18 cellular contexts compared by ENCODE assay signal in genomic region chr17:48642059-48642842, GRCh38. TPM values are rescaled to one million over a fixed set of nuclear protein-coding genes. Genes with fewer than 3 reads are reported as not detected.
DNase-seq lines count a peak whose midpoint lies in the region; TF ChIP-seq lines count a peak whose summit lies in the region.
"Had no signal": no experiment of that assay in that cellular context is flagged by ENCODE, and none has a peak within 500 bp of the region (broad histone marks: within the 10 kb centered on the region; RNA-seq: fewer than 3 reads in every experiment).

No MANE protein-coding gene starts in this region.

- H3K36me3 Mint-ChIP-seq in CD4-positive, alpha-beta memory T cell = no peaks in the 10 kb centered on the region

- H2BK120ac ChIP-seq in trophoblast cell (ENCODE audit: insufficient read depth, low read length, poor library complexity) = no peak overlapping the region

- peaks cover 2% of the 10 kb centered on the region for H3K79me1 ChIP-seq in trophoblast cell (ENCODE audit: low read length)

- no peak overlapping the region for H3K18ac ChIP-seq in trophoblast cell (ENCODE audit: low read length)

- no peaks in the 10 kb centered on the region for H3F3A ChIP-seq in Loucy (ENCODE audit: low read depth)

- H4K91ac ChIP-seq in trophoblast cell (ENCODE audit: low read depth, low read length) = no peak overlapping the region

- H4K8ac ChIP-seq in trophoblast cell (ENCODE audit: low read depth, low read length) = no peak overlapping the region

- peaks cover 49% of the 10 kb centered on the region for H4K20me1 ChIP-seq in Loucy (ENCODE audit: insufficient read depth, low read length, poor library complexity, severe bottlenecking)

- POLR2A ChIA-PET in CD4-positive, alpha-beta memory T cell (lab: Charles Lee; ENCODE audit: partially characterized antibody) = no interaction called here

- H4K12ac ChIP-seq in trophoblast cell (ENCODE audit: low read depth, low read length) = no peak overlapping the region

- peaks cover 73% of the 10 kb centered on the region for H3K4me1 ChIP-seq in Loucy (ENCODE audit: insufficient read depth, low read length, poor library complexity, severe bottlenecking)
- peaks cover 9 to 16% of the 10 kb centered on the region in 2 experiments for H3K4me1 ChIP-seq in trophoblast cell (ENCODE audit: control insufficient read depth in 1 of 2, insufficient read depth in 2 of 2, low read length in 2 of 2)
- H3K4me1 ChIP-seq in CD4-positive, alpha-beta memory T cell (ENCODE audit: insufficient read depth, low read length) = peaks cover 8% of the 10 kb centered on the region
- H3K4me1 ChIP-seq: uterus had no signal

- H3K14ac ChIP-seq in trophoblast cell (ENCODE audit: low read length) = no peak overlapping the region

- WGBS in trophoblast cell (ENCODE audit: extremely low coverage, insufficient coverage, insufficient read length) = no CpG with 5 or more reads among the region's 58 CpGs

- no peak overlapping the region for H3K23ac ChIP-seq in trophoblast cell (ENCODE audit: low read length)

- peaks cover 8 to 25% (median 13%) of the 10 kb centered on the region in 4 donors for H3K4me1 Mint-ChIP-seq in CD4-positive, alpha-beta memory T cell

- H3K36me3 ChIP-seq in Loucy (ENCODE audit: insufficient read depth, low read length) (no peaks in the 10 kb centered on the region), trophoblast cell (ENCODE audit: control insufficient read depth in 1 of 2, insufficient read depth in 2 of 2, low read length in 2 of 2) (no peaks in the 10 kb centered on the region)
- H3K36me3 ChIP-seq in CD4-positive, alpha-beta memory T cell (ENCODE audit: insufficient read depth, low read length) = no peaks in the 10 kb centered on the region
- H3K36me3 ChIP-seq: breast epithelium, uterus had no signal

- no peaks in the 10 kb centered on the region for H3K9me3 Mint-ChIP-seq in CD4-positive, alpha-beta memory T cell

- intact Hi-C loops in CD4-positive, alpha-beta memory T cell (cut with micrococcal nuclease) = no loop called here

- H3K27ac ChIP-seq in trophoblast cell (ENCODE audit: low read depth, low read length) = no peak overlapping the region
- no peak overlapping the region for H3K27ac ChIP-seq in CD4-positive, alpha-beta memory T cell (ENCODE audit: low read depth, low read length)
- no peak overlapping the region for H3K27ac ChIP-seq in substantia nigra (ENCODE audit: low read depth, low read length, poor library complexity, severe bottlenecking)
- H3K27ac ChIP-seq: breast epithelium, uterus had no signal

- H3K27me3 Mint-ChIP-seq in CD4-positive, alpha-beta memory T cell = peaks cover 68 to 73% of the 10 kb centered on the region in 2 donors

- H2AFZ ChIP-seq in Loucy (ENCODE audit: low read length) = no peak overlapping the region; the same call in 1 of the 2 replicates
- no peak overlapping the region for H2AFZ ChIP-seq in trophoblast cell (ENCODE audit: insufficient read depth, low read length, poor library complexity)

- DNase-seq in DMS153 treated with DMSO at 0.1 percent for 48 hours (lab: John Stamatoyannopoulos, UW; ENCODE audit: unreplicated experiment) (peak; percentile 67), iPS-NIHi11 (ENCODE audit: low spot score) (peak; percentile 66), trophoblast cell (no peak), cerebellar cortex (ENCODE audit: low spot score) (no peak), substantia nigra (lab: John Stamatoyannopoulos, UW) (no peak)
- no peak for DNase-seq in CD4-positive, alpha-beta memory T cell
- DNase-seq: activated naive CD4-positive, alpha-beta T cell; effector CD8-positive, alpha-beta T cell; Karpas-422; NCI-H2081; NK-92 treated with Interleukin-12 subunit alpha and Interleukin-12 subunit beta, amount 100 ng/mL, for 24 hours; SHP77; stimulated activated naive CD4-positive, alpha-beta T cell; uterus had no signal

- H3K4me3 ChIP-seq in Loucy (ENCODE audit: low read length, poor library complexity, severe bottlenecking) (peak overlapping the region; percentile 89), trophoblast cell (ENCODE audit: low read depth, low read length) (peak overlapping the region; percentile 64)
- no peak overlapping the region for H3K4me3 ChIP-seq in CD4-positive, alpha-beta memory T cell (ENCODE audit: low read length in 2 of 2)
- H3K4me3 ChIP-seq: uterus had no signal

- CTCF ChIA-PET in CD4-positive, alpha-beta memory T cell (lab: Charles Lee; ENCODE audit: partially characterized antibody) = no interaction called here

- peak overlapping the region; percentile 15 for H2BK12ac ChIP-seq in trophoblast cell (ENCODE audit: low read length)

- peaks cover 100% of the 10 kb centered on the region for H3K79me2 ChIP-seq in Loucy (ENCODE audit: insufficient read depth, low read length)
- H3K79me2 ChIP-seq in trophoblast cell (ENCODE audit: control insufficient read depth, insufficient read depth, low read length, poor library complexity) = no peaks in the 10 kb centered on the region

- no peaks in the 10 kb centered on the region for H3K9me2 ChIP-seq in Loucy (replicated peaks; ENCODE audit: low read depth, low read length)

- no peaks in the 10 kb centered on the region for H3K9me3 ChIP-seq in Loucy (ENCODE audit: insufficient read depth, low read depth, low read length)
- peaks cover 15% of the 10 kb centered on the region for H3K9me3 ChIP-seq in trophoblast cell (ENCODE audit: insufficient read depth, low read depth, low read length)
- no peaks in the 10 kb centered on the region for H3K9me3 ChIP-seq in CD4-positive, alpha-beta memory T cell (ENCODE audit: control insufficient read depth in 1 of 2, low read length in 2 of 2)
- H3K9me3 ChIP-seq: breast epithelium, uterus had no signal

- H2BK5ac ChIP-seq in trophoblast cell (ENCODE audit: low read depth, low read length, poor library complexity) = no peak overlapping the region

- peaks cover 32% of the 10 kb centered on the region for H3K27me3 ChIP-seq in Loucy (ENCODE audit: insufficient read depth, low read length, poor library complexity, severe bottlenecking)
- peaks cover 86% of the 10 kb centered on the region for H3K27me3 ChIP-seq in trophoblast cell (ENCODE audit: insufficient read depth, low read length)
- peaks cover 54% of the 10 kb centered on the region for H3K27me3 ChIP-seq in CD4-positive, alpha-beta memory T cell (ENCODE audit: insufficient read depth, low read length)

- H3K4ac ChIP-seq in trophoblast cell (ENCODE audit: low read depth, low read length) = no peak overlapping the region

- H3K9ac ChIP-seq in Loucy (ENCODE audit: low read depth, low read length, poor library complexity, severe bottlenecking) (peak overlapping the region; percentile 98), trophoblast cell (ENCODE audit: low read length) (no peak overlapping the region)

- H3K4me3 Mint-ChIP-seq in CD4-positive, alpha-beta memory T cell = peak overlapping the region in 3 of 8 donors; percentile 26 to 45 (median 29)

- peak overlapping the region; percentile 95 for H3K4me2 ChIP-seq in Loucy (ENCODE audit: low read depth, low read length, poor library complexity, severe bottlenecking)
- peak overlapping the region; percentile 19 for H3K4me2 ChIP-seq in trophoblast cell (ENCODE audit: low read length)

- TF ChIP-seq CTCF in Loucy (conservative IDR thresholded peaks at IDR 0.05; ENCODE audit: low read length) = 0 out of 2 replicates have a peak, but pooled peaks have one; percentile 12

- H3K27ac Mint-ChIP-seq in CD4-positive, alpha-beta memory T cell = peak overlapping the region in 1 of 7 donors; percentile 3

- H2AK5ac ChIP-seq in trophoblast cell (ENCODE audit: low read length) = no peak overlapping the region

RNA-seq across cellular contexts. Expression of gene HOXB9, which starts 16.1 kb away (rescaled TPM):
- polyA plus RNA-seq in trophoblast cell (2013) = 0.99 and 1.1 TPM in 2 replicates
- not detected for total RNA-seq in CD4-positive, alpha-beta memory T cell
- polyA plus RNA-seq in CD4-positive, alpha-beta memory T cell = not detected
- polyA plus RNA-seq: CD14-positive monocyte had no signal

RNA-seq across cellular contexts. Expression of gene HOXB8, which starts 27.2 kb away (rescaled TPM):
- 2.4 and 2.5 TPM in 2 replicates for polyA plus RNA-seq in trophoblast cell (2013)
- not detected for total RNA-seq in CD4-positive, alpha-beta memory T cell
- polyA plus RNA-seq in CD4-positive, alpha-beta memory T cell = not detected
- polyA plus RNA-seq: CD14-positive monocyte had no signal

RNA-seq across cellular contexts. Expression of gene HOXB7, which starts 31.4 kb away (rescaled TPM):
- 9.6 and 9.8 TPM in 2 replicates for polyA plus RNA-seq in trophoblast cell (2013)
- under 1 TPM in 1 of 2 experiments, not detected in 1; 0.25 TPM for total RNA-seq in CD4-positive, alpha-beta memory T cell
- polyA plus RNA-seq in CD4-positive, alpha-beta memory T cell = 1 to 10 TPM in 1 of 2 donors, under 1 TPM in 1; 0.23 to 1.3 TPM
- polyA plus RNA-seq: CD14-positive monocyte had no signal

RNA-seq across cellular contexts. Expression of gene HOXB6, which starts 37.5 kb away (rescaled TPM):
- polyA plus RNA-seq in trophoblast cell (2013) = 10.6 and 10.9 TPM in 2 replicates
- under 1 TPM in 1 of 2 experiments, not detected in 1; 0.38 TPM for total RNA-seq in CD4-positive, alpha-beta memory T cell
- polyA plus RNA-seq in CD4-positive, alpha-beta memory T cell = not detected
- polyA plus RNA-seq: CD14-positive monocyte had no signal

RNA-seq across cellular contexts. Expression of gene HOXB5, which starts 48.7 kb away (rescaled TPM):
- 3.2 and 3.5 TPM in 2 replicates for polyA plus RNA-seq in trophoblast cell (2013)
- not detected for total RNA-seq in CD4-positive, alpha-beta memory T cell
- polyA plus RNA-seq in CD4-positive, alpha-beta memory T cell = not detected
- total RNA-seq: G401 had no signal
- polyA plus RNA-seq: CD14-positive monocyte had no signal

Comparison
In these comparisons a context has a peak if more than half of its experiments do, and no peak if none do; other contexts are left out.
1. DNase-seq: peak in DMS153 treated with DMSO at 0.1 percent for 48 hours (single experiment) and iPS-NIHi11 (single experiment); none in trophoblast cell (0 of 2), CD4-positive, alpha-beta memory T cell (0 of 5), cerebellar cortex (single experiment) and substantia nigra (0 of 49).
2. H3K4me3 ChIP-seq: peak in Loucy (single experiment) and trophoblast cell (single experiment); none in CD4-positive, alpha-beta memory T cell (0 of 2).